1 cellular context compared by ENCODE assay signal in genomic region chr7:42471573-42472174, GRCh38.
TF ChIP-seq lines count a peak whose summit lies in the region.

No MANE protein-coding gene starts in this region.

TF ChIP-seq in K562, 482 proteins besides CTCF, POLR2A, EP300 and RAD21 (continued from another document):
- no peak for TF ChIP-seq GTF3C2 (IDR thresholded peaks at IDR 0.05; ENCODE audit: borderline replicate concordance, extremely low read depth, insufficient read length)
- TF ChIP-seq ZEB2 (IDR thresholded peaks at IDR 0.05), result no peak
